1 cellular context compared by ENCODE assay signal in genomic region chr14:50997712-50998111, GRCh38.
TF ChIP-seq lines count a peak whose summit lies in the region.

No MANE protein-coding gene starts in this region.

TF ChIP-seq in HepG2, 621 proteins besides CTCF, POLR2A, EP300 and RAD21 (continued from another document):
- TF ChIP-seq CEBPZ (IDR thresholded peaks at IDR 0.05; ENCODE audit: low read length) (no peak), ZNF558 (CRISPR knock-in tag; IDR thresholded peaks at IDR 0.05; ENCODE audit: borderline replicate concordance) (no peak), HBP1 (CRISPR knock-in tag; IDR thresholded peaks at IDR 0.05; ENCODE audit: low read depth) (no peak), ARID5B (CRISPR knock-in tag; IDR thresholded peaks at IDR 0.05) (no peak), RARA (CRISPR knock-in tag; IDR thresholded peaks at IDR 0.05) (no peak), RORA (CRISPR knock-in tag; IDR thresholded peaks at IDR 0.05) (no peak), GATAD2A (CRISPR knock-in tag; IDR thresholded peaks at IDR 0.05) (no peak)
- TF ChIP-seq, protein P1, sequence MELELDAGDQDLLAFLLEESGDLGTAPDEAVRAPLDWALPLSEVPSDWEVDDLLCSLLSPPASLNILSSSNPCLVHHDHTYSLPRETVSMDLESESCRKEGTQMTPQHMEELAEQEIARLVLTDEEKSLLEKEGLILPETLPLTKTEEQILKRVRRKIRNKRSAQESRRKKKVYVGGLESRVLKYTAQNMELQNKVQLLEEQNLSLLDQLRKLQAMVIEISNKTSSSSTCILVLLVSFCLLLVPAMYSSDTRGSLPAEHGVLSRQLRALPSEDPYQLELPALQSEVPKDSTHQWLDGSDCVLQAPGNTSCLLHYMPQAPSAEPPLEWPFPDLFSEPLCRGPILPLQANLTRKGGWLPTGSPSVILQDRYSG (CRISPR knock-in tag; IDR thresholded peaks at IDR 0.05) = no peak
